Comparison of ENCODE assay signal across 8 cellular contexts in genomic region chr16:67848118-67848517, GRCh38. TPM values are rescaled to one million over a fixed set of nuclear protein-coding genes. Genes with fewer than 3 reads are reported as not detected.
DNase-seq lines count a peak whose midpoint lies in the region; ATAC-seq, FAIRE-seq and TF ChIP-seq lines count a peak whose summit lies in the region.

No MANE protein-coding gene starts in this region.

- TF ChIP-seq CTCF in kidney (IDR thresholded peaks at IDR 0.05; ENCODE audit: borderline replicate concordance, extremely low read depth, insufficient read depth) (no peak), thyroid gland (IDR thresholded peaks at IDR 0.05) (no peak)

- no peak for DNase-seq in activated T-cell treated with anti-CD3 and anti-CD28 coated beads, Interleukin-2, amount 50 U/mL, for 4 hours
- DNase-seq in activated T-cell treated with anti-CD3 and anti-CD28 coated beads, Interleukin-2, amount 50 U/mL, for 48 hours = no peak
- DNase-seq in adipocyte (ENCODE audit: low read depth) (no peak), kidney (no peak), thyroid gland (no peak), NCI-H1694 treated with DMSO at 0.1 percent for 48 hours (lab: John Stamatoyannopoulos, UW) (no peak)
- no peak for DNase-seq in activated effector memory CD4-positive, alpha-beta T cell treated with Interleukin-2 at 50 U/mL for 16 hours

- TF ChIP-seq POLR2A in thyroid gland (IDR thresholded peaks at IDR 0.05) = no peak

- WGBS in thyroid gland, 2 donors = 89% methylated on average over 11 of the region's 11 CpGs

- H3K4me1 ChIP-seq in adipocyte (ENCODE audit: control insufficient read depth, insufficient read depth, low read length) (peaks cover 44% of the 10 kb centered on the region), kidney (ENCODE audit: control insufficient read depth in 1 of 2, insufficient read depth in 1 of 2, low read depth in 1 of 2, low read length in 2 of 2) (peaks cover 32 to 35% of the 10 kb centered on the region in 2 donors), thyroid gland (peaks cover 40 to 48% of the 10 kb centered on the region in 2 donors)

- no peak for ATAC-seq in activated T-cell treated with anti-CD3 and anti-CD28 coated beads, Interleukin-2, amount 50 U/mL, for 4 hours
- no peak for ATAC-seq in GM19463 (IDR thresholded peaks at IDR 0.05; ENCODE audit: unreplicated experiment)

- peaks cover 41% of the 10 kb centered on the region for H3K4me1 Mint-ChIP-seq in activated T-cell treated with anti-CD3 and anti-CD28 coated beads, Interleukin-2, amount 50 U/mL, for 4 hours (ENCODE audit: low read depth)

- peaks cover 4% of the 10 kb centered on the region for H3K36me3 Mint-ChIP-seq in activated T-cell treated with anti-CD3 and anti-CD28 coated beads, Interleukin-2, amount 50 U/mL, for 4 hours (ENCODE audit: insufficient read depth)

- peak overlapping the region; percentile 99 for H3K9ac ChIP-seq in adipocyte (ENCODE audit: low read length)
- peak overlapping the region in 1 of 2 donors; percentile 88 for H3K9ac ChIP-seq in kidney (ENCODE audit: low read length in 2 of 2)

- H3K27me3 Mint-ChIP-seq in activated T-cell treated with anti-CD3 and anti-CD28 coated beads, Interleukin-2, amount 50 U/mL, for 4 hours (ENCODE audit: low read depth) = no peaks in the 10 kb centered on the region

- H3K27me3 ChIP-seq in adipocyte (replicated peaks; ENCODE audit: control insufficient read depth, insufficient read depth, low read length) = no peaks in the 10 kb centered on the region
- H3K27me3 ChIP-seq in thyroid gland = no peaks in the 10 kb centered on the region

- H3K9me3 Mint-ChIP-seq in activated T-cell treated with anti-CD3 and anti-CD28 coated beads, Interleukin-2, amount 50 U/mL, for 4 hours = no peaks in the 10 kb centered on the region

- H3K36me3 ChIP-seq in adipocyte (ENCODE audit: control insufficient read depth, insufficient read depth, low read length, severe bottlenecking) = peaks cover 3% of the 10 kb centered on the region
- no peaks in the 10 kb centered on the region for H3K36me3 ChIP-seq in kidney (ENCODE audit: control insufficient read depth in 1 of 2, insufficient read depth in 2 of 2, low read length in 2 of 2)
- H3K36me3 ChIP-seq in thyroid gland = no peaks in the 10 kb centered on the region

- no peak for FAIRE-seq in kidney (lab: Jason Lieb, UNC)

- no peak overlapping the region for H3K27ac ChIP-seq in kidney (ENCODE audit: low read depth in 2 of 2, low read length in 2 of 2)
- H3K27ac ChIP-seq in thyroid gland = no peak overlapping the region

- H3K4me3 ChIP-seq in adipocyte (ENCODE audit: low read length) = peak overlapping the region; percentile 96
- H3K4me3 ChIP-seq in kidney (ENCODE audit: low read length in 2 of 2) = peak overlapping the region; percentile 65 to 83
- peak overlapping the region in 2 of 3 donors; percentile 93 to 97 for H3K4me3 ChIP-seq in thyroid gland (replicated peaks in 1 of 3)

- H3K4me3 Mint-ChIP-seq in activated T-cell treated with anti-CD3 and anti-CD28 coated beads, Interleukin-2, amount 50 U/mL, for 4 hours = peak overlapping the region; percentile 92

- H3K9me3 ChIP-seq in adipocyte (ENCODE audit: control insufficient read depth, low read length) = no peaks in the 10 kb centered on the region
- no peaks in the 10 kb centered on the region for H3K9me3 ChIP-seq in kidney (ENCODE audit: control insufficient read depth in 1 of 2, low read length in 2 of 2)
- H3K9me3 ChIP-seq in thyroid gland = no peaks in the 10 kb centered on the region

- intact Hi-C loops in kidney (cut with DNase I) (no loop called here), thyroid gland (cut with DNase I) (no loop called here)

RNA-seq across cellular contexts. Expression of gene CENPT, which starts 0.6 kb away (rescaled TPM):
- total RNA-seq in activated T-cell treated with anti-CD3 and anti-CD28 coated beads, Interleukin-2, amount 50 U/mL, for 4 hours = 10 to 100 TPM; 40.4 to 52.0 (median 46.3) TPM
- 42.5 TPM for total RNA-seq in kidney
- 25.3 TPM for polyA plus RNA-seq in kidney (ENCODE audit: insufficient read depth, low read depth, low replicate concordance)
- 10 to 100 TPM; 15.7 to 43.8 (median 26.2) TPM for total RNA-seq in thyroid gland

RNA-seq across cellular contexts. Expression of gene NUTF2, which starts 1.4 kb away (rescaled TPM):
- 100 to 1,000 TPM; 170 to 182 (median 182) TPM for total RNA-seq in activated T-cell treated with anti-CD3 and anti-CD28 coated beads, Interleukin-2, amount 50 U/mL, for 4 hours
- 76.4 TPM for total RNA-seq in kidney
- polyA plus RNA-seq in kidney (ENCODE audit: insufficient read depth, low read depth, low replicate concordance) = 107 TPM
- 100 to 1,000 TPM in 1 of 4 donors, 10 to 100 TPM in 3; 31.6 to 153 (median 58.4) TPM for total RNA-seq in thyroid gland

RNA-seq across cellular contexts. Expression of gene THAP11, which starts 6.0 kb away (rescaled TPM):
- total RNA-seq in activated T-cell treated with anti-CD3 and anti-CD28 coated beads, Interleukin-2, amount 50 U/mL, for 4 hours = 10 to 100 TPM; 42.1 to 51.4 (median 43.1) TPM
- total RNA-seq in kidney (27.0 TPM), thyroid gland (10 to 100 TPM; 53.5 to 79.0 (median 67.8) TPM)
- polyA plus RNA-seq in kidney (ENCODE audit: insufficient read depth, low read depth, low replicate concordance) = 21.4 TPM

RNA-seq across cellular contexts. Expression of gene EDC4, which starts 24.7 kb away (rescaled TPM):
- total RNA-seq in activated T-cell treated with anti-CD3 and anti-CD28 coated beads, Interleukin-2, amount 50 U/mL, for 4 hours = 100 to 1,000 TPM; 114 to 124 (median 120) TPM
- 56.5 TPM for total RNA-seq in kidney
- 44.7 TPM for polyA plus RNA-seq in kidney (ENCODE audit: insufficient read depth, low read depth, low replicate concordance)
- 10 to 100 TPM; 31.4 to 68.2 (median 41.2) TPM for total RNA-seq in thyroid gland

RNA-seq across cellular contexts. Expression of gene NRN1L, which starts 36.6 kb away (rescaled TPM):
- not detected for total RNA-seq in activated T-cell treated with anti-CD3 and anti-CD28 coated beads, Interleukin-2, amount 50 U/mL, for 4 hours
- total RNA-seq in kidney = 1.1 TPM
- 1.2 TPM for polyA plus RNA-seq in kidney (ENCODE audit: insufficient read depth, low read depth, low replicate concordance)
- total RNA-seq in thyroid gland = 1 to 10 TPM in 1 of 4 donors, not detected in 3; 2.0 TPM
